ENCODE assay signal across 23 cellular contexts in the genomic region with DNA sequence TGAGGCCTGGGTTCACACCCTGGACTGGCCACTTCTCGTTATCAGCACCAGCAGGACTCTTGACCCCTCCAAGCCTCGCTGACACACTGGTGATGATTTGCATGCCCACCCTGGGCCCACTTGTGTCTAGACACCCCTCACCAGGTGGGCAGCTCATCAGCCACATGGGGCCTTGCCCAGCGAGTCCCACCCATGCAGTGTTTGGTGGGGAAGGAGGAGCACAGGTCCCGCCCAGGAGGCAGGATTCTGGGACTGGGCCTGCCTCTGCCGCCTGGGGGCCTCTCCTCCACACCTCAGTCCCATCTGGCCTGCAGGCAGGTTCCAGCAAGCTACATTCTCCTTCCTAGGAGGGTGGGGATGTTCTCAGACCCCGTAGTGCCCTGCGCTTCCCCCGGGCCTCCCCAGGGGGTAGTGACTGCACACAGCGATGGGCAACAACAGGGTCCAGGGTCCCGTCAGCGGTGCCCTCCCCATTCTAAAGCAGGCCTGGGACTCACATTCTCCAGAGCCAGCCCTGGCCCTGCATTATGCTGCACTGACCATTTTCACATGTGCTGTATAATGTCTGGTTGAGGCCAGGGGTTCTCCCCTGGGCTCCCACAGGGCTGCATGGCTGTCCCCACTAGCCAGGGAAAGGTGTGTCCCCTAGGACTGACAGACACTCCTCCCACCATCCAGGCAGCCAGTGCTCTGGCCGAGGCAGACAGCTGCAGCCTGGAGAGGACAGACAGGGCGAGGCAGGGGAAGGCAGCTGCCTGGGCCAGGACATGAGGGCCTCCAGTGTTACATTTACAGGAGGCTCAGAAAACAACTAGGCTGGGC. TPM values are rescaled to one million over a fixed set of nuclear protein-coding genes. Genes with fewer than 3 reads are reported as not detected.
DNase-seq lines count a peak whose midpoint lies in the region; TF ChIP-seq lines count a peak whose summit lies in the region.
"Had no signal": no experiment of that assay in that cellular context is flagged by ENCODE, and none has a peak within 500 bp of the region (broad histone marks: within the 10 kb centered on the region; RNA-seq: fewer than 3 reads in every experiment).

No MANE protein-coding gene starts in this region.

- H3K9ac ChIP-seq in neuronal stem cell (ENCODE audit: low read depth, low read length, poor library complexity) (no peak overlapping the region), mesenchymal stem cell (ENCODE audit: low read length) (no peak overlapping the region), MM.1S (ENCODE audit: low read length) (no peak overlapping the region)

- H2AK5ac ChIP-seq in neuronal stem cell (ENCODE audit: low read depth, low read length) (peak overlapping the region; percentile 40), mesenchymal stem cell (ENCODE audit: low read length, severe bottlenecking) (no peak overlapping the region)

- H3K79me1 ChIP-seq in neuronal stem cell (ENCODE audit: low read depth, low read length) (peaks cover 1% of the 10 kb centered on the region), mesenchymal stem cell (replicated peaks; ENCODE audit: low read length, poor library complexity, severe bottlenecking) (no peaks in the 10 kb centered on the region)

- H2BK120ac ChIP-seq in neuronal stem cell (ENCODE audit: low read depth, low read length) = no peak overlapping the region
- no peak overlapping the region for H2BK120ac ChIP-seq in mesenchymal stem cell (ENCODE audit: low read depth, low read length)

- H4K8ac ChIP-seq in neuronal stem cell (ENCODE audit: low read depth, low read length) (no peak overlapping the region), mesenchymal stem cell (ENCODE audit: low read length) (no peak overlapping the region)

- H3K4me1 ChIP-seq in Peyer's patch (no peaks in the 10 kb centered on the region), neuronal stem cell (ENCODE audit: control insufficient read depth in 2 of 2, insufficient read depth in 1 of 2, low read depth in 1 of 2, low read length in 2 of 2) (peaks cover 3 to 18% of the 10 kb centered on the region in 2 donors), mesenchymal stem cell (ENCODE audit: control insufficient read depth, insufficient read depth, low read depth, low read length) (peaks cover 3% of the 10 kb centered on the region), MM.1S (ENCODE audit: low read length) (peaks cover 7% of the 10 kb centered on the region)

- TF ChIP-seq CTCF in Peyer's patch (IDR thresholded peaks at IDR 0.05) (no peak), MM.1S (IDR thresholded peaks at IDR 0.05; ENCODE audit: low read length) (no peak)

- no peaks in the 10 kb centered on the region for H3K9me3 ChIP-seq in Peyer's patch
- H3K9me3 ChIP-seq in neuronal stem cell (replicated peaks in 1 of 2; ENCODE audit: control insufficient read depth in 2 of 2, insufficient read depth in 1 of 2, low read depth in 1 of 2, low read length in 2 of 2) = no peaks in the 10 kb centered on the region
- H3K9me3 ChIP-seq in mesenchymal stem cell (ENCODE audit: control insufficient read depth, low read length) = no peaks in the 10 kb centered on the region
- no peaks in the 10 kb centered on the region for H3K9me3 ChIP-seq in MM.1S (replicated peaks; ENCODE audit: insufficient read depth, low read length)
- H3K9me3 ChIP-seq: heart right ventricle had no signal

- no peak for TF ChIP-seq POLR2A in Peyer's patch (IDR thresholded peaks at IDR 0.05)

- H3K36me3 ChIP-seq in Peyer's patch (no peaks in the 10 kb centered on the region), neuronal stem cell (replicated peaks in 1 of 2; ENCODE audit: control insufficient read depth in 2 of 2, insufficient read depth in 2 of 2, low read length in 2 of 2) (no peaks in the 10 kb centered on the region), mesenchymal stem cell (ENCODE audit: control insufficient read depth in 1 of 2, insufficient read depth in 2 of 2, low read depth in 1 of 2, low read length in 2 of 2) (no peaks in the 10 kb centered on the region), MM.1S (replicated peaks; ENCODE audit: insufficient read depth, low read length) (no peaks in the 10 kb centered on the region)
- H3K36me3 ChIP-seq: heart right ventricle had no signal

- no peaks in the 10 kb centered on the region for H3K9me2 ChIP-seq in MM.1S (replicated peaks; ENCODE audit: insufficient read depth, low read length)

- H3K18ac ChIP-seq in neuronal stem cell (ENCODE audit: low read length) (no peak overlapping the region), mesenchymal stem cell (ENCODE audit: low read depth in 1 of 2, low read length in 2 of 2) (no peak overlapping the region)

- DNase-seq in AG20443 (ENCODE audit: low spot score) (peak; percentile 13), DMS 273 (lab: John Stamatoyannopoulos, UW; ENCODE audit: unreplicated experiment) (peak; percentile 81), Peyer's patch (peak; percentile 12 to 44 (median 34)), neuronal stem cell (ENCODE audit: low spot score) (no peak), mesenchymal stem cell (no peak), NCI-H2227 (lab: John Stamatoyannopoulos, UW; ENCODE audit: unreplicated experiment) (no peak), MM.1S (no peak)
- no peak for DNase-seq in activated CD4-positive, alpha-beta T cell treated with anti-CD3 and anti-CD28 coated beads, Interleukin-2, amount 50 U/mL, for 48 hours
- DNase-seq: caudate nucleus; CD4-positive, alpha-beta memory T cell; DMS79; foreskin fibroblast; heart right ventricle; immature natural killer cell; IMR-90; left ventricle myocardium superior; NCI-H1436 treated with DMSO at 0.1 percent for 48 hours; NCI-H774; stimulated activated CD4-positive, alpha-beta T cell treated with anti-CD3 and anti-CD28 coated beads, Interleukin-2, amount 100 ng/mL, for 48 hours; stimulated activated naive CD4-positive, alpha-beta T cell had no signal

- no peak overlapping the region for H3K23ac ChIP-seq in neuronal stem cell (ENCODE audit: low read depth, low read length, poor library complexity)
- H3K23ac ChIP-seq in mesenchymal stem cell (ENCODE audit: low read length in 2 of 2) = no peak overlapping the region

- H4K91ac ChIP-seq in neuronal stem cell (ENCODE audit: low read depth, low read length, poor library complexity) (no peak overlapping the region), mesenchymal stem cell (ENCODE audit: low read length) (no peak overlapping the region)

- H2AFZ ChIP-seq in neuronal stem cell (ENCODE audit: low read length) (no peak overlapping the region), mesenchymal stem cell (ENCODE audit: low read depth, low read length) (no peak overlapping the region), MM.1S (ENCODE audit: low read length) (no peak overlapping the region)

- no peaks in the 10 kb centered on the region for H4K20me1 ChIP-seq in MM.1S (ENCODE audit: insufficient read depth, low read length)

- no peaks in the 10 kb centered on the region for H3K27me3 ChIP-seq in Peyer's patch
- peaks cover 0 to 23% (median 0%) of the 10 kb centered on the region in 3 experiments for H3K27me3 ChIP-seq in neuronal stem cell (ENCODE audit: control insufficient read depth in 3 of 3, insufficient read depth in 3 of 3, low read depth in 1 of 3, low read length in 3 of 3)
- H3K27me3 ChIP-seq in mesenchymal stem cell (ENCODE audit: control insufficient read depth in 1 of 2, insufficient read depth in 1 of 2, low read length in 2 of 2) = peaks cover 38 to 60% of the 10 kb centered on the region in 2 experiments
- H3K27me3 ChIP-seq in MM.1S (replicated peaks; ENCODE audit: insufficient read depth, low read length) = no peaks in the 10 kb centered on the region; the same call in 1 of the 2 replicates

- peak overlapping the region; percentile 83 for H2BK15ac ChIP-seq in neuronal stem cell (ENCODE audit: low read length)
- H2BK15ac ChIP-seq in mesenchymal stem cell (ENCODE audit: low read depth, poor library complexity, severe bottlenecking) = no peak overlapping the region

- H3F3A ChIP-seq in MM.1S (ENCODE audit: insufficient read depth, low read length) = no peaks in the 10 kb centered on the region

- H2BK12ac ChIP-seq in neuronal stem cell (ENCODE audit: low read length) (no peak overlapping the region), mesenchymal stem cell (ENCODE audit: low read length in 2 of 2) (no peak overlapping the region)

- no peaks in the 10 kb centered on the region for H3K79me2 ChIP-seq in MM.1S (ENCODE audit: low read length)

- H2BK5ac ChIP-seq in neuronal stem cell (ENCODE audit: low read length) = no peak overlapping the region
- H2BK5ac ChIP-seq in mesenchymal stem cell (ENCODE audit: low read depth, low read length, poor library complexity, severe bottlenecking) = no peak overlapping the region

- H3K14ac ChIP-seq in neuronal stem cell (ENCODE audit: low read length) = peak overlapping the region; percentile 94
- no peak overlapping the region for H3K14ac ChIP-seq in mesenchymal stem cell (ENCODE audit: low read length in 2 of 2)

- no peak overlapping the region for H3K4me3 ChIP-seq in Peyer's patch
- H3K4me3 ChIP-seq in neuronal stem cell (ENCODE audit: low read length in 2 of 2) = no peak overlapping the region
- H3K4me3 ChIP-seq in mesenchymal stem cell (ENCODE audit: insufficient read depth in 1 of 2, low read depth in 1 of 2, low read length in 2 of 2) = no peak overlapping the region
- H3K4me3 ChIP-seq in MM.1S (ENCODE audit: low read length) = no peak overlapping the region
- H3K4me3 ChIP-seq: GM23338, heart right ventricle, skin epidermis had no signal

- H3K27ac ChIP-seq in Peyer's patch = no peak overlapping the region
- H3K27ac ChIP-seq in neuronal stem cell (replicated peaks; ENCODE audit: low read length) = no peak overlapping the region
- H3K27ac ChIP-seq in mesenchymal stem cell (ENCODE audit: low read length, poor library complexity, severe bottlenecking) = no peak overlapping the region
- no peak overlapping the region for H3K27ac ChIP-seq in MM.1S (ENCODE audit: low read length)
- H3K27ac ChIP-seq: heart right ventricle, skin epidermis had no signal

- H3K4ac ChIP-seq in neuronal stem cell (ENCODE audit: low read length) = no peak overlapping the region
- H3K4ac ChIP-seq in mesenchymal stem cell (ENCODE audit: low read depth in 1 of 2, low read length in 2 of 2) = no peak overlapping the region

- H3K4me2 ChIP-seq in neuronal stem cell (ENCODE audit: insufficient read depth, low read length, poor library complexity, severe bottlenecking) (no peak overlapping the region), mesenchymal stem cell (ENCODE audit: low read length, poor library complexity, severe bottlenecking) (no peak overlapping the region), MM.1S (ENCODE audit: low read depth, low read length) (no peak overlapping the region)
- H3K4me2 ChIP-seq: GM23338 had no signal

- WGBS in neuronal stem cell (ENCODE audit: extremely low coverage in 2 of 2, insufficient read length in 2 of 2, insufficient replicate concordance in 1 of 2), 2 donors = no CpG with 5 or more reads among the region's 13 CpGs
- WGBS in mesenchymal stem cell = 80% methylated on average over 13 of the region's 13 CpGs

RNA-seq across cellular contexts. Expression of gene RASGEF1A, which starts 9.4 kb away (rescaled TPM):
- total RNA-seq in Peyer's patch = 1 to 10 TPM in 1 of 4 donors, not detected in 3; 3.0 TPM
- polyA plus RNA-seq in neuronal stem cell (2013, experiment 1 of 2) = 3.5 TPM
- 3.6 TPM for polyA plus RNA-seq in neuronal stem cell (2013, experiment 2 of 2)
- 1.4 TPM for polyA plus RNA-seq in mesenchymal stem cell (2013, experiment 1 of 2)
- 1.3 TPM for polyA plus RNA-seq in mesenchymal stem cell (2013, experiment 2 of 2)
- total RNA-seq: M059J had no signal

Comparison
In these comparisons a context has a peak if more than half of its experiments do, and no peak if none do; other contexts are left out.
1. DNase-seq: peak in AG20443 (single experiment), DMS 273 (single experiment) and Peyer's patch (3 of 3); none in neuronal stem cell (single experiment), mesenchymal stem cell (single experiment), NCI-H2227 (single experiment), activated CD4-positive, alpha-beta T cell treated with anti-CD3 and anti-CD28 coated beads, Interleukin-2, amount 50 U/mL, for 48 hours (0 of 2) and MM.1S (single experiment).